Comparison of ENCODE assay signal across 14 cellular contexts in genomic region chr2:176891105-176891504, GRCh38.
A peak's percentile ranks its signal among the peaks of the same experiment; 100 is the strongest.
DNase-seq lines count a peak whose midpoint lies in the region; ATAC-seq and TF ChIP-seq lines count a peak whose summit lies in the region.
"Had no signal": no experiment of that assay in that cellular context is flagged by ENCODE, and none has a peak within 500 bp of the region (broad histone marks: within the 10 kb centered on the region; RNA-seq: fewer than 3 reads in every experiment).

No MANE protein-coding gene starts in this region.

- H3K9me3 ChIP-seq in spleen = no peaks in the 10 kb centered on the region
- H3K9me3 ChIP-seq: Caco-2 had no signal

- H2BK15ac ChIP-seq in mesendoderm (replicated peaks; ENCODE audit: low read depth) = no peak overlapping the region

- H3K4me1 ChIP-seq in spleen = no peaks in the 10 kb centered on the region
- H3K4me1 ChIP-seq in mesendoderm (ENCODE audit: control insufficient read depth, low read depth, low read length) = no peaks in the 10 kb centered on the region
- H3K4me1 ChIP-seq: Caco-2 had no signal

- no peak overlapping the region for H3K23ac ChIP-seq in mesendoderm (ENCODE audit: low read length)

- peak overlapping the region; percentile 96 for H3K27ac Mint-ChIP-seq in endothelial cell (ENCODE audit: unreplicated experiment)
- H3K27ac Mint-ChIP-seq: CD4-positive, alpha-beta T cell; GM23338 had no signal

- TF ChIP-seq POLR2A in spleen (IDR thresholded peaks at IDR 0.05) = no peak

- TF ChIP-seq CTCF in endothelial cell (IDR thresholded peaks at IDR 0.05; ENCODE audit: unreplicated experiment) (no peak), spleen (IDR thresholded peaks at IDR 0.05 in 8 of 11, conservative IDR thresholded peaks at IDR 0.05 in 3 of 11) (no peak)

- no peak overlapping the region for H4K5ac ChIP-seq in mesendoderm (ENCODE audit: low read length)

- peaks cover 18% of the 10 kb centered on the region for H3K4me1 Mint-ChIP-seq in endothelial cell (ENCODE audit: unreplicated experiment)
- H3K4me1 Mint-ChIP-seq: GM23338 had no signal

- no peak overlapping the region for H3K9ac ChIP-seq in mesendoderm (ENCODE audit: low read length)

- H3K9me3 Mint-ChIP-seq in endothelial cell (ENCODE audit: unreplicated experiment) = no peaks in the 10 kb centered on the region
- H3K9me3 Mint-ChIP-seq: CD4-positive, alpha-beta T cell; GM23338 had no signal

- H3K27ac ChIP-seq in spleen (peak overlapping the region in 5 of 8 donors; percentile 12 to 54 (median 32)), mesendoderm (ENCODE audit: low read depth, low read length) (no peak overlapping the region)
- H3K27ac ChIP-seq: C4-2B had no signal

- H3K18ac ChIP-seq in mesendoderm (ENCODE audit: low read length) = no peak overlapping the region

- H3K56ac ChIP-seq in mesendoderm (ENCODE audit: low read length) = no peak overlapping the region

- no peak overlapping the region for H2BK5ac ChIP-seq in mesendoderm (ENCODE audit: low read length)

- H2BK120ac ChIP-seq in mesendoderm (ENCODE audit: low read depth, low read length) = no peak overlapping the region

- no peaks in the 10 kb centered on the region for H3K27me3 ChIP-seq in spleen (replicated peaks in 1 of 7)
- H3K27me3 ChIP-seq in mesendoderm (ENCODE audit: insufficient read depth, low read length, poor library complexity) = no peaks in the 10 kb centered on the region

- no peak overlapping the region for H3K4me3 ChIP-seq in spleen
- no peak overlapping the region for H3K4me3 ChIP-seq in mesendoderm (ENCODE audit: low read length)
- H3K4me3 ChIP-seq: GM23338 had no signal

- no peak for ATAC-seq in HG03442 (IDR thresholded peaks at IDR 0.05; ENCODE audit: unreplicated experiment)
- ATAC-seq: GM23338 had no signal

- H3K27me3 Mint-ChIP-seq in endothelial cell (ENCODE audit: unreplicated experiment) = peaks cover 2% of the 10 kb centered on the region
- H3K27me3 Mint-ChIP-seq: CD4-positive, alpha-beta T cell had no signal

- no peak overlapping the region for H3K4me2 ChIP-seq in mesendoderm (ENCODE audit: low read length)
- H3K4me2 ChIP-seq: GM23338 had no signal

- H3K36me3 ChIP-seq in spleen (no peaks in the 10 kb centered on the region), mesendoderm (ENCODE audit: control insufficient read depth, insufficient read depth, low read length) (no peaks in the 10 kb centered on the region)

- intact Hi-C loops in spleen (cut with DNase I; ENCODE audit: low total_unique reads) = no loop called here

- H3K36me3 Mint-ChIP-seq in endothelial cell (ENCODE audit: low read depth, unreplicated experiment) = no peaks in the 10 kb centered on the region

- no peaks in the 10 kb centered on the region for H3K79me2 ChIP-seq in mesendoderm (ENCODE audit: control insufficient read depth, insufficient read depth, low read length)

- no peak overlapping the region for H4K8ac ChIP-seq in mesendoderm (ENCODE audit: low read depth, low read length)

- H3K4ac ChIP-seq in mesendoderm (ENCODE audit: low read depth, low read length) = no peak overlapping the region

- no peak overlapping the region for H3K4me3 Mint-ChIP-seq in endothelial cell (ENCODE audit: unreplicated experiment)
- H3K4me3 Mint-ChIP-seq: CD4-positive, alpha-beta T cell; GM23338 had no signal

- DNase-seq in NCI-H146 (lab: John Stamatoyannopoulos, UW) (peak; percentile 37), NCI-H146 treated with DMSO at 0.1 percent for 48 hours (lab: John Stamatoyannopoulos, UW; ENCODE audit: unreplicated experiment) (peak; percentile 41), endothelial cell (ENCODE audit: low spot score) (peak; percentile 11), spleen (no peak), mesendoderm (no peak)
- DNase-seq: AML-193; Caco-2; CD4-positive, alpha-beta T cell; DMS79 treated with DMSO at 0.1 percent for 48 hours; GF-D8; HCEC 1CT had no signal

- H2AK5ac ChIP-seq in mesendoderm (ENCODE audit: low read length) = no peak overlapping the region

- no peaks in the 10 kb centered on the region for H3K79me1 ChIP-seq in mesendoderm (ENCODE audit: low read length)

- WGBS in spleen, 5 donors = 37 to 68% (median 46%) methylated on average over 4 of the region's 4 CpGs
- no CpG with 5 or more reads among the region's 4 CpGs for WGBS in mesendoderm (ENCODE audit: extremely low coverage, insufficient coverage, low lambda C conversion rate)

Comparison
In these comparisons a context has a peak if more than half of its experiments do, and no peak if none do; other contexts are left out.
1. DNase-seq: peak in NCI-H146 (single experiment), NCI-H146 treated with DMSO at 0.1 percent for 48 hours (single experiment) and endothelial cell (single experiment); none in spleen (single experiment) and mesendoderm (single experiment).